Comparison of ENCODE assay signal across 10 cellular contexts in the genomic region with DNA sequence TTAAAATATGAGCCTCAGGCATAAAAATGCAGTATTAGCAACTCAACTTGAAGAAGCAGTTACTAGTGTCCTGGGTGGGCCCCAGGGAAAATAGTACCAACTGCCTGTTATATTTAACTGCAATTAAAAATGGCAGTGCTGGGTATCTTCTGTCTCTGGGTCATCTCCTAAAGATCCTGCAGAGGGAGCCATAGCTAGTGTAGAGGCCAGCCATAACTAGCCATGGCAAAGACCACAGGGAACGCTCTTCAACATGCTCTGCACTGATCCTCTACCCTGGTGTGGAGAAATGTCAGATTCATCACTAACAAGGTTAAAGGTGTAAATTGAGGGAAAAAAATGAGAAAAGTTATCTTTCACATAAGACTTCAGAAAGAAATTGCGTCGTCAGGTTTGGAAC.
DNase-seq lines count a peak whose midpoint lies in the region; TF ChIP-seq lines count a peak whose summit lies in the region.
"Had no signal": no experiment of that assay in that cellular context is flagged by ENCODE, and none has a peak within 500 bp of the region (broad histone marks: within the 10 kb centered on the region; RNA-seq: fewer than 3 reads in every experiment).

No MANE protein-coding gene starts in this region.

- DNase-seq in NCI-H1105 treated with DMSO at 0.1 percent for 48 hours (lab: John Stamatoyannopoulos, UW) (peak; percentile 7), NCI-H1105 (lab: John Stamatoyannopoulos, UW) (no peak), NB4 (ENCODE audit: low read depth) (peak; percentile 31), endodermal cell (peak; percentile 61), pons (ENCODE audit: low spot score) (peak; percentile 24), GOT3 (lab: John Stamatoyannopoulos, UW) (no peak), posterior cingulate gyrus (no peak), NCI-H2196 treated with DMSO at 0.1 percent for 48 hours (lab: John Stamatoyannopoulos, UW; ENCODE audit: unreplicated experiment) (no peak)
- DNase-seq: tibial artery had no signal

- H3K9me3 Mint-ChIP-seq in endodermal cell, result peaks cover 37% of the 10 kb centered on the region

- H3K4me1 Mint-ChIP-seq in endodermal cell, result peaks cover 9% of the 10 kb centered on the region

- H3K9ac ChIP-seq in endodermal cell (ENCODE audit: extremely low read depth, low read length, poor library complexity, severe bottlenecking), result no peak overlapping the region

- H3K27ac ChIP-seq in endodermal cell (ENCODE audit: low read depth, low read length), result no peak overlapping the region
- H3K27ac ChIP-seq: A549, tibial artery had no signal

- H3K9me3 ChIP-seq in endodermal cell (ENCODE audit: control insufficient read depth, low read length), result peaks cover 17% of the 10 kb centered on the region
- H3K9me3 ChIP-seq: A549 had no signal

- no peak overlapping the region for H3K4me3 Mint-ChIP-seq in endodermal cell

- H3K27me3 Mint-ChIP-seq in endodermal cell (ENCODE audit: insufficient read depth), result no peaks in the 10 kb centered on the region

- TF ChIP-seq CTCF in NB4 (IDR thresholded peaks at IDR 0.05; ENCODE audit: low read depth, low read length), result peak; percentile 48
- peak; percentile 72 for TF ChIP-seq CTCF in endodermal cell (conservative IDR thresholded peaks at IDR 0.05)

- no peak for TF ChIP-seq POLR2A in NB4 (IDR thresholded peaks at IDR 0.05; ENCODE audit: extremely low read depth, insufficient read length)

- peaks cover 4% of the 10 kb centered on the region for H3K36me3 ChIP-seq in endodermal cell (ENCODE audit: control insufficient read depth, insufficient read depth, low read length)

- H3K36me3 Mint-ChIP-seq in endodermal cell (ENCODE audit: low read depth), result peaks cover 2% of the 10 kb centered on the region

- WGBS in endodermal cell (ENCODE audit: insufficient coverage in 1 of 2, insufficient read length in 1 of 2), 2 experiments, result 56 to 93% methylated on average over 1 to 3 of the region's 3 CpGs

- H3K4me3 ChIP-seq in NB4 (ENCODE audit: low read depth, low read length) (no peak overlapping the region), endodermal cell (ENCODE audit: low read length) (no peak overlapping the region)
- H3K4me3 ChIP-seq: A549, tibial artery had no signal

- no peaks in the 10 kb centered on the region for H3K27me3 ChIP-seq in endodermal cell (ENCODE audit: control insufficient read depth, insufficient read depth, low read length, poor library complexity, severe bottlenecking)
- H3K27me3 ChIP-seq: tibial artery had no signal

- intact Hi-C loops in posterior cingulate gyrus (cut with DNase I), result no loop called here

- H3K27ac Mint-ChIP-seq in endodermal cell, result no peak overlapping the region

- no peaks in the 10 kb centered on the region for H3K4me1 ChIP-seq in endodermal cell (ENCODE audit: control insufficient read depth, insufficient read depth, low read length)
- H3K4me1 ChIP-seq: A549, tibial artery had no signal

Comparison
In these comparisons a context has a peak if more than half of its experiments do, and no peak if none do; other contexts are left out.
1. DNase-seq: peak in NCI-H1105 treated with DMSO at 0.1 percent for 48 hours (single experiment), NB4 (single experiment), endodermal cell (single experiment) and pons (single experiment); none in NCI-H1105 (single experiment), GOT3 (single experiment), posterior cingulate gyrus (0 of 10) and NCI-H2196 treated with DMSO at 0.1 percent for 48 hours (single experiment).